Comparison of ENCODE assay signal across 1 cellular context in the genomic region with DNA sequence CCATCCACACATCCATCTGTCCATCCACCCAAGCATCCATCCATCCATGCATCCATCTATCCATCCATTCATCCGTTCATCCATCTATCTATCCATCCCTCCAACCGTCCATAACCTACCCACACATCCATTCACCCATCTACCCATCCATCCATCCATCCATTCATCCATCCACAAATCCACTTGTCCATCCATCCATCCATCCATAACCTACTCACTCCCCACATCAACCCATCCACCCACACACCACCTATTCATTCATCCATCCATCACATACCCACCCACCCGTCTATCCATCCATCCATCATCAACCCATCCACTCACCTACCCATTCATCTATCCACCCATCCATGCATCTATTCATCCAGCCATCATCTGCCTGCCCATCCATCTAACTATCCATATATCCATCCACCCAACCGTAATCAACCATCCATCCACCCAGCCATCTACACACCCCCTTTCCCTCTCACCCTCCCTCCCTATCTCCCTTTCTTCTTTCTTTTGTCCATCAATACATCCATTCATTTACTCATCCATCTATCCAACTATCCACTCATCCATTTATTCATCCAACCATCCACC.
TF ChIP-seq lines count a peak whose summit lies in the region.

No MANE protein-coding gene starts in this region.

TF ChIP-seq in HepG2, 621 proteins besides CTCF, POLR2A, EP300 and RAD21:
- TF ChIP-seq AHDC1 (CRISPR knock-in tag; IDR thresholded peaks at IDR 0.05; ENCODE audit: borderline replicate concordance) (no peak), ZNF121 (CRISPR knock-in tag; IDR thresholded peaks at IDR 0.05) (no peak), SATB2 (CRISPR knock-in tag; IDR thresholded peaks at IDR 0.05) (no peak), NR2F6 (IDR thresholded peaks at IDR 0.05) (no peak), NR2F6 (CRISPR knock-in tag; IDR thresholded peaks at IDR 0.05) (no peak), ZNF234 (CRISPR knock-in tag; conservative IDR thresholded peaks at IDR 0.05) (no peak), ZNF761 (CRISPR knock-in tag; conservative IDR thresholded peaks at IDR 0.05) (no peak), WIZ (CRISPR knock-in tag; IDR thresholded peaks at IDR 0.05) (no peak), CHCHD3 (CRISPR knock-in tag; IDR thresholded peaks at IDR 0.05) (no peak), TEAD2 (CRISPR knock-in tag; IDR thresholded peaks at IDR 0.05) (no peak), RAD51 (IDR thresholded peaks at IDR 0.05; ENCODE audit: borderline replicate concordance) (0 out of 2 replicates have a peak, but pooled peaks have one; percentile 11), FOXA1 (IDR thresholded peaks at IDR 0.05) (peak; percentile 0; the same call in 1 of the 2 replicates), FOXA1 (CRISPR knock-in tag; IDR thresholded peaks at IDR 0.05) (no peak)
- TF ChIP-seq, protein P1, sequence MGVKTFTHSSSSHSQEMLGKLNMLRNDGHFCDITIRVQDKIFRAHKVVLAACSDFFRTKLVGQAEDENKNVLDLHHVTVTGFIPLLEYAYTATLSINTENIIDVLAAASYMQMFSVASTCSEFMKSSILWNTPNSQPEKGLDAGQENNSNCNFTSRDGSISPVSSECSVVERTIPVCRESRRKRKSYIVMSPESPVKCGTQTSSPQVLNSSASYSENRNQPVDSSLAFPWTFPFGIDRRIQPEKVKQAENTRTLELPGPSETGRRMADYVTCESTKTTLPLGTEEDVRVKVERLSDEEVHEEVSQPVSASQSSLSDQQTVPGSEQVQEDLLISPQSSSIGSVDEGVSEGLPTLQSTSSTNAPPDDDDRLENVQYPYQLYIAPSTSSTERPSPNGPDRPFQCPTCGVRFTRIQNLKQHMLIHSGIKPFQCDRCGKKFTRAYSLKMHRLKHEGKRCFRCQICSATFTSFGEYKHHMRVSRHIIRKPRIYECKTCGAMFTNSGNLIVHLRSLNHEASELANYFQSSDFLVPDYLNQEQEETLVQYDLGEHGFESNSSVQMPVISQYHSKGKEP (CRISPR knock-in tag; IDR thresholded peaks at IDR 0.05): no peak
- TF ChIP-seq, protein P2, sequence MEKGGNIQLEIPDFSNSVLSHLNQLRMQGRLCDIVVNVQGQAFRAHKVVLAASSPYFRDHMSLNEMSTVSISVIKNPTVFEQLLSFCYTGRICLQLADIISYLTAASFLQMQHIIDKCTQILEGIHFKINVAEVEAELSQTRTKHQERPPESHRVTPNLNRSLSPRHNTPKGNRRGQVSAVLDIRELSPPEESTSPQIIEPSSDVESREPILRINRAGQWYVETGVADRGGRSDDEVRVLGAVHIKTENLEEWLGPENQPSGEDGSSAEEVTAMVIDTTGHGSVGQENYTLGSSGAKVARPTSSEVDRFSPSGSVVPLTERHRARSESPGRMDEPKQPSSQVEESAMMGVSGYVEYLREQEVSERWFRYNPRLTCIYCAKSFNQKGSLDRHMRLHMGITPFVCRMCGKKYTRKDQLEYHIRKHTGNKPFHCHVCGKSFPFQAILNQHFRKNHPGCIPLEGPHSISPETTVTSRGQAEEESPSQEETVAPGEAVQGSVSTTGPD (CRISPR knock-in tag; IDR thresholded peaks at IDR 0.05): no peak
- TF ChIP-seq, protein P3, sequence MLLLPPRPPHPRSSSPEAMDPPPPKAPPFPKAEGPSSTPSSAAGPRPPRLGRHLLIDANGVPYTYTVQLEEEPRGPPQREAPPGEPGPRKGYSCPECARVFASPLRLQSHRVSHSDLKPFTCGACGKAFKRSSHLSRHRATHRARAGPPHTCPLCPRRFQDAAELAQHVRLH (CRISPR knock-in tag; IDR thresholded peaks at IDR 0.05; ENCODE audit: borderline replicate concordance, low read depth): no peak
